ENCODE assay signal across 1 cellular context in the genomic region with DNA sequence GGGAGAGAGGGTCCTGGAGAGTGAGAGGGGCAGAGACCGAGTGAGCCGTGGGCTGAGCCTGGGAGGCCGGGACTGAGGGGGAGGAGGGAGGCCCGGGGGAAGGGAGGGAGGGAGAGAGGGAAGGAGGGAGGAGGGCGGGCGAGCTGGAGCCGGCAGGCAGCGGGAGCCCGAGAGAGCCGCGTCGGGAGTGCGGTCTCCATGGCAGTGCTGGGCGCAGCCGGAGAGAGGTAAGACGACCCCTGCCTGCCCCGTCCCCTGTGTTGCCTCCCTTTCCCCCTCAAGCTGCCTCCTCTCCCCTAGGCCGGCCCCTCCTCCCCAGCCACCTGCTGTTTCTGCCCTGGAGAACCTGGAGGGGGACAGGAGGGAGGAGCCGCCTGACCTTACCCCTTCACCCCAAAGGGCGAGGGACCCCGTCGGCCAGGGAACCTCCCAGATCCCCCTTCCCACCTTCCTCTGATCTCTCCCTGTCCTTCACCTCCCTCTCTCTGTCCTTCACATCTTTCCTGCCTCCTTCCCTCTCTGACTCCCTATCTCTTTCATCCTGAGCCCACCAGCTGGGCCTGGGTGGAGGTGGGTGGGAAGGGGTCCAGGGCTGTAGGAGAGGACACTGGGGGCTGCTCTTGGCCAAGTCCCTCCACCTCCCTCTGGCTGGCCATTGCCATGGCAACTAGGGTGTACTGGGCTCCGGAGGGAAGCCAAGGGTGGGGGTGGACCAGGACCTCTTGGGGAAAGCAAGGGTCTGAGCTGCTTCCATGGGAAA.
A peak's percentile ranks its signal among the peaks of the same experiment; 100 is the strongest.
TF ChIP-seq lines count a peak whose summit lies in the region.

A gene with protein sequence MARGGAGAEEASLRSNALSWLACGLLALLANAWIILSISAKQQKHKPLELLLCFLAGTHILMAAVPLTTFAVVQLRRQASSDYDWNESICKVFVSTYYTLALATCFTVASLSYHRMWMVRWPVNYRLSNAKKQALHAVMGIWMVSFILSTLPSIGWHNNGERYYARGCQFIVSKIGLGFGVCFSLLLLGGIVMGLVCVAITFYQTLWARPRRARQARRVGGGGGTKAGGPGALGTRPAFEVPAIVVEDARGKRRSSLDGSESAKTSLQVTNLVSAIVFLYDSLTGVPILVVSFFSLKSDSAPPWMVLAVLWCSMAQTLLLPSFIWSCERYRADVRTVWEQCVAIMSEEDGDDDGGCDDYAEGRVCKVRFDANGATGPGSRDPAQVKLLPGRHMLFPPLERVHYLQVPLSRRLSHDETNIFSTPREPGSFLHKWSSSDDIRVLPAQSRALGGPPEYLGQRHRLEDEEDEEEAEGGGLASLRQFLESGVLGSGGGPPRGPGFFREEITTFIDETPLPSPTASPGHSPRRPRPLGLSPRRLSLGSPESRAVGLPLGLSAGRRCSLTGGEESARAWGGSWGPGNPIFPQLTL (plus strand): TSS at position 148 of the 760 bp plus-strand sequence. CDS start 2,078 bp downstream, outside the sequence.

TF ChIP-seq in HepG2, 621 proteins besides CTCF, POLR2A, EP300 and RAD21 (continued from another document and continues in another):
- TF ChIP-seq, protein P1, sequence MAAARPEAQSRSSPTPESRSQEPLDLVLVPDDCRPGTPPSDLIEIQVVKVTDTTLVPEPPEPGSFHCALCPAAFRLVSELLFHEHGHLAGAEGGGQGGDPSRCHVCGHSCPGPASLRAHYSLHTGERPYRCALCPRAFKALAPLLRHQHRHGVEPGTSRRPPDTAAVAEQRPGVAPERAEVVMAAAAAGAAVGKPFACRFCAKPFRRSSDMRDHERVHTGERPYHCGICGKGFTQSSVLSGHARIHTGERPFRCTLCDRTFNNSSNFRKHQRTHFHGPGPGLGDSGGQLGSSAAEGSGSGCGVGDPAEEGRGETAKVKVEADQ (CRISPR knock-in tag; IDR thresholded peaks at IDR 0.05; ENCODE audit: borderline replicate concordance): peak; percentile 27; the same call in 1 of the 2 replicates
- TF ChIP-seq, protein P2, sequence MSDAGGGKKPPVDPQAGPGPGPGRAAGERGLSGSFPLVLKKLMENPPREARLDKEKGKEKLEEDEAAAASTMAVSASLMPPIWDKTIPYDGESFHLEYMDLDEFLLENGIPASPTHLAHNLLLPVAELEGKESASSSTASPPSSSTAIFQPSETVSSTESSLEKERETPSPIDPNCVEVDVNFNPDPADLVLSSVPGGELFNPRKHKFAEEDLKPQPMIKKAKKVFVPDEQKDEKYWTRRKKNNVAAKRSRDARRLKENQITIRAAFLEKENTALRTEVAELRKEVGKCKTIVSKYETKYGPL (CRISPR knock-in tag; IDR thresholded peaks at IDR 0.05): no peak
- TF ChIP-seq ZNF746 (CRISPR knock-in tag; IDR thresholded peaks at IDR 0.05) (peak; percentile 81), POLR2G (IDR thresholded peaks at IDR 0.05; ENCODE audit: low read depth, low read length) (peak; percentile 35), PHF20 (CRISPR knock-in tag; IDR thresholded peaks at IDR 0.05) (no peak), CENPT (CRISPR knock-in tag; IDR thresholded peaks at IDR 0.05; ENCODE audit: low read depth) (no peak), AGO1 (IDR thresholded peaks at IDR 0.05; ENCODE audit: low read depth, low read length, poor library complexity, severe bottlenecking) (peak; percentile 91), ARNT2 (CRISPR knock-in tag; IDR thresholded peaks at IDR 0.05; ENCODE audit: low read depth) (no peak), SUZ12 (IDR thresholded peaks at IDR 0.05; ENCODE audit: low read depth, low read length) (no peak), ZNF652 (CRISPR knock-in tag; IDR thresholded peaks at IDR 0.05; ENCODE audit: borderline replicate concordance, low read depth) (no peak), TBP (CRISPR knock-in tag; IDR thresholded peaks at IDR 0.05) (no peak), FOXA1 (IDR thresholded peaks at IDR 0.05) (no peak), FOXA1 (CRISPR knock-in tag; IDR thresholded peaks at IDR 0.05) (no peak), ZFP36 (IDR thresholded peaks at IDR 0.05; ENCODE audit: borderline replicate concordance, low read depth, low read length, partially characterized antibody) (no peak), HNRNPLL (IDR thresholded peaks at IDR 0.05; ENCODE audit: low read depth, low read length, poor library complexity, severe bottlenecking) (peak; percentile 34), AKAP8 (CRISPR knock-in tag; IDR thresholded peaks at IDR 0.05) (peak; percentile 85; the same call in 1 of the 2 replicates), RBM22 (optimal IDR thresholded peaks at IDR 0.05; ENCODE audit: low read length) (peak; percentile 83), ZFP41 (CRISPR knock-in tag; IDR thresholded peaks at IDR 0.05; ENCODE audit: borderline replicate concordance) (no peak), ZNF891 (CRISPR knock-in tag; IDR thresholded peaks at IDR 0.05) (no peak), NFKBIZ (CRISPR knock-in tag; IDR thresholded peaks at IDR 0.05) (no peak), BRCA1 (CRISPR knock-in tag; IDR thresholded peaks at IDR 0.05) (no peak), TCF7 (IDR thresholded peaks at IDR 0.05; ENCODE audit: low read depth) (no peak), ZNF230 (CRISPR knock-in tag; IDR thresholded peaks at IDR 0.05) (no peak), FOXK1 (CRISPR knock-in tag; IDR thresholded peaks at IDR 0.05; ENCODE audit: borderline replicate concordance, low read depth) (no peak), PCBP2 (optimal IDR thresholded peaks at IDR 0.05; ENCODE audit: low read depth, low read length, poor library complexity, severe bottlenecking) (peak; percentile 52), ZMYM2 (CRISPR knock-in tag; IDR thresholded peaks at IDR 0.05) (no peak), REXO4 (CRISPR knock-in tag; IDR thresholded peaks at IDR 0.05; ENCODE audit: borderline replicate concordance) (no peak), TBX2 (CRISPR knock-in tag; IDR thresholded peaks at IDR 0.05; ENCODE audit: borderline replicate concordance) (no peak), PCBP1 (IDR thresholded peaks at IDR 0.05; ENCODE audit: borderline replicate concordance, low read depth, low read length) (peak; percentile 69; the same call in 1 of the 2 replicates), REL (CRISPR knock-in tag; conservative IDR thresholded peaks at IDR 0.05) (no peak), ZNF335 (CRISPR knock-in tag; IDR thresholded peaks at IDR 0.05) (no peak), U2AF1 (optimal IDR thresholded peaks at IDR 0.05; ENCODE audit: low read depth, low read length) (no peak), ZNF441 (CRISPR knock-in tag; IDR thresholded peaks at IDR 0.05; ENCODE audit: borderline replicate concordance) (no peak), MTF1 (CRISPR knock-in tag; IDR thresholded peaks at IDR 0.05) (no peak), NFATC3 (CRISPR knock-in tag; IDR thresholded peaks at IDR 0.05) (no peak), PRPF4 (IDR thresholded peaks at IDR 0.05; ENCODE audit: low read depth, low read length, poor library complexity, severe bottlenecking) (no peak), JUN (CRISPR knock-in tag; IDR thresholded peaks at IDR 0.05) (no peak), ZNF547 (CRISPR knock-in tag; IDR thresholded peaks at IDR 0.05) (0 out of 2 replicates have a peak, but pooled peaks have one; percentile 40), JUNB (CRISPR knock-in tag; IDR thresholded peaks at IDR 0.05; ENCODE audit: borderline replicate concordance) (no peak), ZC3H13 (CRISPR knock-in tag; IDR thresholded peaks at IDR 0.05) (peak; percentile 61; the same call in 1 of the 2 replicates)
- TF ChIP-seq, protein P3, sequence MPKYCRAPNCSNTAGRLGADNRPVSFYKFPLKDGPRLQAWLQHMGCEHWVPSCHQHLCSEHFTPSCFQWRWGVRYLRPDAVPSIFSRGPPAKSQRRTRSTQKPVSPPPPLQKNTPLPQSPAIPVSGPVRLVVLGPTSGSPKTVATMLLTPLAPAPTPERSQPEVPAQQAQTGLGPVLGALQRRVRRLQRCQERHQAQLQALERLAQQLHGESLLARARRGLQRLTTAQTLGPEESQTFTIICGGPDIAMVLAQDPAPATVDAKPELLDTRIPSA (CRISPR knock-in tag; IDR thresholded peaks at IDR 0.05; ENCODE audit: borderline replicate concordance): no peak
- TF ChIP-seq, protein P4, sequence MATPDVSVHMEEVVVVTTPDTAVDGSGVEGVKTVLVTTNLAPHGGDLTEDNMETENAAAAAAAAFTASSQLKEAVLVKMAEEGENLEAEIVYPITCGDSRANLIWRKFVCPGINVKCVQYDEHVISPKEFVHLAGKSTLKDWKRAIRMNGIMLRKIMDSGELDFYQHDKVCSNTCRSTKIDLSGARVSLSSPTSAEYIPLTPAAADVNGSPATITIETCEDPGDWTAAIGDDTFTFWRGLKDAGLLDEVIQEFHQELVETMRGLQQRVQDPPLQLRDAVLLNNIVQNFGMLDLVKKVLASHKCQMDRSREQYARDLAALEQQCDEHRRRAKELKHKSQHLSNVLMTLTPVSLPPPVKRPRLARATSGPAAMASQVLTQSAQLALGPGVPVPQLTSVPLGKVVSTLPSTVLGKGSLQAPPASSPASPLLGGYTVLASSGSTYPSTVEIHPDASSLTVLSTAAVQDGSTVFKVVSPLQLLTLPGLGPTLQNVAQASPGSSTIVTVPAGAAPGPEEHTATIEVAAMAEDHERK (CRISPR knock-in tag; IDR thresholded peaks at IDR 0.05; ENCODE audit: low read depth): no peak
- TF ChIP-seq, protein P5, sequence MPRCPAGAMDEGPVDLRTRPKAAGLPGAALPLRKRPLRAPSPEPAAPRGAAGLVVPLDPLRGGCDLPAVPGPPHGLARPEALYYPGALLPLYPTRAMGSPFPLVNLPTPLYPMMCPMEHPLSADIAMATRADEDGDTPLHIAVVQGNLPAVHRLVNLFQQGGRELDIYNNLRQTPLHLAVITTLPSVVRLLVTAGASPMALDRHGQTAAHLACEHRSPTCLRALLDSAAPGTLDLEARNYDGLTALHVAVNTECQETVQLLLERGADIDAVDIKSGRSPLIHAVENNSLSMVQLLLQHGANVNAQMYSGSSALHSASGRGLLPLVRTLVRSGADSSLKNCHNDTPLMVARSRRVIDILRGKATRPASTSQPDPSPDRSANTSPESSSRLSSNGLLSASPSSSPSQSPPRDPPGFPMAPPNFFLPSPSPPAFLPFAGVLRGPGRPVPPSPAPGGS (CRISPR knock-in tag; IDR thresholded peaks at IDR 0.05): peak; percentile 58; the same call in 1 of the 2 replicates
- TF ChIP-seq, protein P6, sequence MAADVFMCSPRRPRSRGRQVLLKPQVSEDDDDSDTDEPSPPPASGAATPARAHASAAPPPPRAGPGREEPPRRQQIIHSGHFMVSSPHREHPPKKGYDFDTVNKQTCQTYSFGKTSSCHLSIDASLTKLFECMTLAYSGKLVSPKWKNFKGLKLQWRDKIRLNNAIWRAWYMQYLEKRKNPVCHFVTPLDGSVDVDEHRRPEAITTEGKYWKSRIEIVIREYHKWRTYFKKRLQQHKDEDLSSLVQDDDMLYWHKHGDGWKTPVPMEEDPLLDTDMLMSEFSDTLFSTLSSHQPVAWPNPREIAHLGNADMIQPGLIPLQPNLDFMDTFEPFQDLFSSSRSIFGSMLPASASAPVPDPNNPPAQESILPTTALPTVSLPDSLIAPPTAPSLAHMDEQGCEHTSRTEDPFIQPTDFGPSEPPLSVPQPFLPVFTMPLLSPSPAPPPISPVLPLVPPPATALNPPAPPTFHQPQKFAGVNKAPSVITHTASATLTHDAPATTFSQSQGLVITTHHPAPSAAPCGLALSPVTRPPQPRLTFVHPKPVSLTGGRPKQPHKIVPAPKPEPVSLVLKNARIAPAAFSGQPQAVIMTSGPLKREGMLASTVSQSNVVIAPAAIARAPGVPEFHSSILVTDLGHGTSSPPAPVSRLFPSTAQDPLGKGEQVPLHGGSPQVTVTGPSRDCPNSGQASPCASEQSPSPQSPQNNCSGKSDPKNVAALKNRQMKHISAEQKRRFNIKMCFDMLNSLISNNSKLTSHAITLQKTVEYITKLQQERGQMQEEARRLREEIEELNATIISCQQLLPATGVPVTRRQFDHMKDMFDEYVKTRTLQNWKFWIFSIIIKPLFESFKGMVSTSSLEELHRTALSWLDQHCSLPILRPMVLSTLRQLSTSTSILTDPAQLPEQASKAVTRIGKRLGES (CRISPR knock-in tag; IDR thresholded peaks at IDR 0.05; ENCODE audit: borderline replicate concordance): no peak
- TF ChIP-seq, protein P7, sequence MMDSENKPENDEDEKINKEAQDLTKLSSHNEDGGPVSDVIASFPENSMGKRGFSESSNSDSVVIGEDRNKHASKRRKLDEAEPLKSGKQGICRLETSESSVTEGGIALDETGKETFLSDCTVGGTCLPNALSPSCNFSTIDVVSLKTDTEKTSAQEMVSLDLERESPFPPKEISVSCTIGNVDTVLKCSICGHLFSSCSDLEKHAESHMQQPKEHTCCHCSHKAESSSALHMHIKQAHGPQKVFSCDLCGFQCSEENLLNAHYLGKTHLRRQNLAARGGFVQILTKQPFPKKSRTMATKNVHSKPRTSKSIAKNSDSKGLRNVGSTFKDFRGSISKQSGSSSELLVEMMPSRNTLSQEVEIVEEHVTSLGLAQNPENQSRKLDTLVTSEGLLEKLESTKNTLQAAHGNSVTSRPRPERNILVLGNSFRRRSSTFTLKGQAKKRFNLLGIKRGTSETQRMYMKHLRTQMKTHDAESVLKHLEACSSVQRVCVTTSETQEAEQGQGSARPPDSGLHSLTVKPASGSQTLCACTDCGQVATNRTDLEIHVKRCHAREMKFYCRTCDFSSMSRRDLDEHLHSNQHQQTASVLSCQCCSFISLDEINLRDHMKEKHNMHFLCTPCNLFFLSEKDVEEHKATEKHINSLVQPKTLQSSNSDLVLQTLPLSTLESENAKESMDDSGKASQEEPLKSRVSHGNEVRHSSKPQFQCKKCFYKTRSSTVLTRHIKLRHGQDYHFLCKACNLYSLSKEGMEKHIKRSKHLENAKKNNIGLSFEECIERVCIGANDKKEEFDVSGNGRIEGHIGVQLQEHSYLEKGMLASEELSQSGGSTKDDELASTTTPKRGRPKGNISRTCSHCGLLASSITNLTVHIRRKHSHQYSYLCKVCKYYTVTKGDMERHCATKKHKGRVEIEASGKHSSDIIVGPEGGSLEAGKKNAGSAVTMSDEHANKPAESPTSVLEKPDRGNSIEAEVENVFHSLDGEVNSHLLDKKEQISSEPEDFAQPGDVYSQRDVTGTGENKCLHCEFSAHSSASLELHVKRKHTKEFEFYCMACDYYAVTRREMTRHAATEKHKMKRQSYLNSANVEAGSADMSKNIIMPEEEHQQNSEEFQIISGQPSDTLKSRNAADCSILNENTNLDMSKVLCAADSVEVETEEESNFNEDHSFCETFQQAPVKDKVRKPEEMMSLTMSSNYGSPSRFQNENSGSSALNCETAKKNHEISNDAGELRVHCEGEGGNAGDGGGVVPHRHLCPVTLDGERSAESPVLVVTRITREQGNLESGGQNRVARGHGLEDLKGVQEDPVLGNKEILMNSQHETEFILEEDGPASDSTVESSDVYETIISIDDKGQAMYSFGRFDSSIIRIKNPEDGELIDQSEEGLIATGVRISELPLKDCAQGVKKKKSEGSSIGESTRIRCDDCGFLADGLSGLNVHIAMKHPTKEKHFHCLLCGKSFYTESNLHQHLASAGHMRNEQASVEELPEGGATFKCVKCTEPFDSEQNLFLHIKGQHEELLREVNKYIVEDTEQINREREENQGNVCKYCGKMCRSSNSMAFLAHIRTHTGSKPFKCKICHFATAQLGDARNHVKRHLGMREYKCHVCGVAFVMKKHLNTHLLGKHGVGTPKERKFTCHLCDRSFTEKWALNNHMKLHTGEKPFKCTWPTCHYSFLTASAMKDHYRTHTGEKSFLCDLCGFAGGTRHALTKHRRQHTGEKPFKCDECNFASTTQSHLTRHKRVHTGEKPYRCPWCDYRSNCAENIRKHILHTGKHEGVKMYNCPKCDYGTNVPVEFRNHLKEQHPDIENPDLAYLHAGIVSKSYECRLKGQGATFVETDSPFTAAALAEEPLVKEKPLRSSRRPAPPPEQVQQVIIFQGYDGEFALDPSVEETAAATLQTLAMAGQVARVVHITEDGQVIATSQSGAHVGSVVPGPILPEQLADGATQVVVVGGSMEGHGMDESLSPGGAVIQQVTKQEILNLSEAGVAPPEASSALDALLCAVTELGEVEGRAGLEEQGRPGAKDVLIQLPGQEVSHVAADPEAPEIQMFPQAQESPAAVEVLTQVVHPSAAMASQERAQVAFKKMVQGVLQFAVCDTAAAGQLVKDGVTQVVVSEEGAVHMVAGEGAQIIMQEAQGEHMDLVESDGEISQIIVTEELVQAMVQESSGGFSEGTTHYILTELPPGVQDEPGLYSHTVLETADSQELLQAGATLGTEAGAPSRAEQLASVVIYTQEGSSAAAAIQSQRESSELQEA (CRISPR knock-in tag; IDR thresholded peaks at IDR 0.05; ENCODE audit: not compliant biosample characterization): peak; percentile 65
